1 cellular context compared by ENCODE assay signal in genomic region chr14:69191340-69192111, GRCh38.
TF ChIP-seq lines count a peak whose summit lies in the region.

Gene EXD2 (plus strand): TSS chr14:69191498. CDS start chr14:69209471, 17,973 bp downstream.

TF ChIP-seq in GM23338, 12 proteins besides CTCF, POLR2A, EP300 and RAD21 (continued from another document):
- TF ChIP-seq ZNF462 (CRISPR knock-in tag; IDR thresholded peaks at IDR 0.05) (no peak), STAT1 (IDR thresholded peaks at IDR 0.05; ENCODE audit: unreplicated experiment) (no peak), NANOG (IDR thresholded peaks at IDR 0.05; ENCODE audit: borderline replicate concordance) (no peak), POLR2AphosphoS5 (IDR thresholded peaks at IDR 0.05; ENCODE audit: low read depth) (peak; percentile 67), ZNF114 (CRISPR knock-in tag; IDR thresholded peaks at IDR 0.05) (no peak), JUNB (IDR thresholded peaks at IDR 0.05; ENCODE audit: unreplicated experiment) (no peak), REST (IDR thresholded peaks at IDR 0.05; ENCODE audit: unreplicated experiment) (no peak), ZNF331 (CRISPR knock-in tag; IDR thresholded peaks at IDR 0.05; ENCODE audit: low read depth) (no peak; the same call in 1 of the 2 replicates)
